1 cellular context compared by ENCODE assay signal in genomic region chr2:201182650-201183372, GRCh38.
TF ChIP-seq lines count a peak whose summit lies in the region.

TSS of gene CASP10 (plus strand) at chr2:201183141. CDS start at chr2:201185778, 2,637 bp downstream.

TF ChIP-seq in GM12878, 131 proteins besides CTCF, POLR2A, EP300 and RAD21 (continued from another document):
- TF ChIP-seq CREM (IDR thresholded peaks at IDR 0.05; ENCODE audit: low read depth) (peak; percentile 51; the same call in 1 of the 2 replicates), SIN3A (IDR thresholded peaks at IDR 0.05; ENCODE audit: low read depth, low read length) (0 out of 2 replicates have a peak, but pooled peaks have one; percentile 18), EED (IDR thresholded peaks at IDR 0.05; ENCODE audit: low read depth) (peak; percentile 64; the same call in 1 of the 2 replicates)
